25 cellular contexts compared by ENCODE assay signal in the genomic region with DNA sequence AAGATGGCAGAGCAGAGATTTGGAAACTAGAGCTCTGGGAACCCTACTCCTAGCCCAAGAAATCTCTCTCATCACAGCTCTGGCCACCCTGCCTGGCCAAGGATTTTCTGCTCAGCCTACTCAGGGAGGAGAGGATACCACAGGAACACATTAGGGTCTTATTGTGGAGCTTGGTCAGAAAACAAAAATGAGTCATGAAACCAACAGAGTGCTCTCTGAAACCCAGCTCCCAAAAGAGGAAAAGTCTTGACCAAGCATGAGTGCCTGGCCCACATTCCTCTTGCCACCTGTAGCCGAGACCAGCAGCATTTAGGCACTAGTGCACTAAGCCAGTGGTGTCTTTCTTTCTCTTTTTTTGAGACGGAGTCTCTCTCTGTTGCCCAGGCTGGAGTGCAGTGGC. TPM values are rescaled to one million over a fixed set of nuclear protein-coding genes. Genes with fewer than 3 reads are reported as not detected.
"Had no signal": no experiment of that assay in that cellular context is flagged by ENCODE, and none has a peak within 500 bp of the region (broad histone marks: within the 10 kb centered on the region; RNA-seq: fewer than 3 reads in every experiment).

No MANE protein-coding gene starts in this region.

- H3K9ac ChIP-seq: SK-N-SH had no signal

- H3K9me3 ChIP-seq: SK-N-SH had no signal

- H3K9me3 Mint-ChIP-seq: T-cell had no signal

- DNase-seq: KBM-7; NCI-H1092; NCI-H1105 treated with DMSO at 0.1 percent for 48 hours; NCI-H1417 treated with DMSO at 0.1 percent for 48 hours; NCI-H187; NCI-H2029; NCI-H2081 treated with DMSO at 0.1 percent for 48 hours; NCI-H2171; NCI-H226; NCI-H446; NCI-H510A; NCI-H524 treated with DMSO at 0.1 percent for 48 hours; NCI-H69; NCI-H774; NK-92 treated with Interleukin-12 subunit alpha and Interleukin-12 subunit beta, amount 100 ng/mL, for 24 hours; PC-3; Right ventricle myocardium superior; SK-N-SH; SW 1271; T-cell had no signal

- H3K36me3 Mint-ChIP-seq: T-cell had no signal

- H3K4me1 Mint-ChIP-seq: T-cell had no signal

- H3K4me2 ChIP-seq: SK-N-SH had no signal

- H3K4me3 Mint-ChIP-seq: T-cell had no signal

- H3K27ac Mint-ChIP-seq: T-cell had no signal

- H3K27ac ChIP-seq: HL-60 had no signal

RNA-seq across cellular contexts. Expression of a gene that starts 18.1 kb away (rescaled TPM):
- total RNA-seq: LHCN-M2, MCF 10A, OCI-LY7, PC-3, Right ventricle myocardium superior, SK-MEL-5 had no signal
- polyA plus RNA-seq: SK-N-SH had no signal
